ENCODE assay signal across 15 cellular contexts in genomic region chr3:94416768-94417167, GRCh38.
DNase-seq lines count a peak whose midpoint lies in the region; ATAC-seq, FAIRE-seq and TF ChIP-seq lines count a peak whose summit lies in the region.
"Had no signal": no experiment of that assay in that cellular context is flagged by ENCODE, and none has a peak within 500 bp of the region (broad histone marks: within the 10 kb centered on the region; RNA-seq: fewer than 3 reads in every experiment).

No MANE protein-coding gene starts in this region.

- H3K27ac ChIP-seq in astrocyte (ENCODE audit: low read depth, low read length) = no peak overlapping the region
- H3K27ac ChIP-seq in SJCRH30 = no peak overlapping the region
- H3K27ac ChIP-seq in vagina = no peak overlapping the region
- H3K27ac ChIP-seq: BLaER1 treated with 17β-estradiol and CSF1 and Interleukin-3, amounts not matched to agents 10 nM and 100 nM; GM23248 had no signal

- no peak overlapping the region for H2AFZ ChIP-seq in astrocyte (ENCODE audit: low read depth, low read length)
- H2AFZ ChIP-seq: GM23248 had no signal

- no peak overlapping the region for H3K4me3 ChIP-seq in astrocyte (ENCODE audit: insufficient read depth, low read depth, low read length)
- no peak overlapping the region for H3K4me3 ChIP-seq in SJCRH30
- no peak overlapping the region for H3K4me3 ChIP-seq in vagina
- H3K4me3 ChIP-seq: BLaER1 treated with 17β-estradiol and CSF1 and Interleukin-3, amounts not matched to agents 10 nM and 100 nM; GM12878; GM23248 had no signal

- no peaks in the 10 kb centered on the region for H3K27me3 Mint-ChIP-seq in astrocyte (ENCODE audit: low read depth, unreplicated experiment)
- no peaks in the 10 kb centered on the region for H3K27me3 Mint-ChIP-seq in mesothelial cell of epicardium (ENCODE audit: low read depth)
- H3K27me3 Mint-ChIP-seq: CD4-positive, CD25-positive, alpha-beta regulatory T cell had no signal

- no peaks in the 10 kb centered on the region for H3K27me3 ChIP-seq in astrocyte (ENCODE audit: insufficient read depth, low read length)
- H3K27me3 ChIP-seq in SJCRH30 = no peaks in the 10 kb centered on the region
- H3K27me3 ChIP-seq in vagina = no peaks in the 10 kb centered on the region
- H3K27me3 ChIP-seq: BLaER1 treated with 17β-estradiol and CSF1 and Interleukin-3, amounts not matched to agents 10 nM and 100 nM had no signal

- FAIRE-seq in astrocyte (lab: Jason Lieb, UNC) = no peak
- FAIRE-seq: GM12878, GM18507 had no signal

- peak; percentile 45 for DNase-seq in ELR (ENCODE audit: low read depth)
- DNase-seq in LHCN-M2 (ENCODE audit: low read depth) = peak; percentile 62
- DNase-seq in astrocyte (ENCODE audit: low read depth) = peak; percentile 35
- no peak for DNase-seq in mesothelial cell of epicardium (ENCODE audit: low spot score in 2 of 2, unreplicated experiment in 2 of 2)
- DNase-seq in SJCRH30 = no peak
- no peak for DNase-seq in vagina (ENCODE audit: extremely low spot score in 2 of 2)
- DNase-seq: ACHN; CD4-positive, CD25-positive, alpha-beta regulatory T cell; DMS53; GM23248; H7 had no signal

- H3K27ac Mint-ChIP-seq in astrocyte (ENCODE audit: unreplicated experiment) (no peak overlapping the region), mesothelial cell of epicardium (peak overlapping the region; percentile 15)
- H3K27ac Mint-ChIP-seq: CD4-positive, CD25-positive, alpha-beta regulatory T cell had no signal

- intact Hi-C loops in vagina (cut with DNase I) = no loop called here

- H4K20me1 ChIP-seq in astrocyte (ENCODE audit: insufficient read depth, low read length) = no peaks in the 10 kb centered on the region
- H4K20me1 ChIP-seq: BLaER1 treated with 17β-estradiol and CSF1 and Interleukin-3, amounts not matched to agents 10 nM and 100 nM had no signal

- TF ChIP-seq POLR2A in vagina (IDR thresholded peaks at IDR 0.05) = no peak

- H3K4me1 Mint-ChIP-seq in astrocyte (ENCODE audit: low read depth, unreplicated experiment) (peaks cover 23% of the 10 kb centered on the region), mesothelial cell of epicardium (peaks cover 13% of the 10 kb centered on the region)
- H3K4me1 Mint-ChIP-seq: CD4-positive, CD25-positive, alpha-beta regulatory T cell had no signal

- H3K9me3 Mint-ChIP-seq in astrocyte (ENCODE audit: unreplicated experiment) (peaks cover 3% of the 10 kb centered on the region), mesothelial cell of epicardium (peaks cover 24% of the 10 kb centered on the region)

- no peak for ATAC-seq in HG03565 (IDR thresholded peaks at IDR 0.05; ENCODE audit: unreplicated experiment)
- ATAC-seq: GM12878 had no signal

- TF ChIP-seq CTCF in astrocyte (IDR thresholded peaks at IDR 0.05; ENCODE audit: insufficient read depth, low read depth, low read length) (no peak), mesothelial cell of epicardium (IDR thresholded peaks at IDR 0.05; ENCODE audit: unreplicated experiment) (no peak), vagina (IDR thresholded peaks at IDR 0.05) (no peak)

- H3K36me3 Mint-ChIP-seq in astrocyte (ENCODE audit: low read depth, unreplicated experiment) (peaks cover 2% of the 10 kb centered on the region), mesothelial cell of epicardium (no peaks in the 10 kb centered on the region)
- H3K36me3 Mint-ChIP-seq: CD4-positive, CD25-positive, alpha-beta regulatory T cell had no signal

- H3K9me3 ChIP-seq in astrocyte (ENCODE audit: insufficient read depth, low read depth, low read length) (no peaks in the 10 kb centered on the region), SJCRH30 (replicated peaks) (no peaks in the 10 kb centered on the region; the same call in 1 of the 2 replicates), vagina (no peaks in the 10 kb centered on the region)

- H3K4me1 ChIP-seq in astrocyte (ENCODE audit: insufficient read depth, low read length) = peaks cover 9% of the 10 kb centered on the region
- peaks cover 8% of the 10 kb centered on the region for H3K4me1 ChIP-seq in SJCRH30
- H3K4me1 ChIP-seq in vagina = no peaks in the 10 kb centered on the region

- H3K9ac ChIP-seq in astrocyte (ENCODE audit: low read length) = no peak overlapping the region
- H3K9ac ChIP-seq: BLaER1 treated with 17β-estradiol and CSF1 and Interleukin-3, amounts not matched to agents 10 nM and 100 nM; GM23248 had no signal

- H3K4me2 ChIP-seq in astrocyte (ENCODE audit: low read length) = no peak overlapping the region
- H3K4me2 ChIP-seq: BLaER1 treated with 17β-estradiol and CSF1 and Interleukin-3, amounts not matched to agents 10 nM and 100 nM had no signal

- H3K36me3 ChIP-seq in astrocyte (ENCODE audit: insufficient read depth, low read length) = no peaks in the 10 kb centered on the region
- no peaks in the 10 kb centered on the region for H3K36me3 ChIP-seq in SJCRH30
- H3K36me3 ChIP-seq in vagina = no peaks in the 10 kb centered on the region
- H3K36me3 ChIP-seq: BLaER1 treated with 17β-estradiol and CSF1 and Interleukin-3, amounts not matched to agents 10 nM and 100 nM had no signal

- H3K4me3 Mint-ChIP-seq in astrocyte (ENCODE audit: unreplicated experiment) (no peak overlapping the region), mesothelial cell of epicardium (no peak overlapping the region)
- H3K4me3 Mint-ChIP-seq: CD4-positive, CD25-positive, alpha-beta regulatory T cell had no signal

- H3K79me2 ChIP-seq in astrocyte (ENCODE audit: insufficient read depth, low read length) = no peaks in the 10 kb centered on the region

Comparison
In these comparisons a context has a peak if more than half of its experiments do, and no peak if none do; other contexts are left out.
1. DNase-seq: peak in ELR (single experiment), LHCN-M2 (single experiment) and astrocyte (single experiment); none in mesothelial cell of epicardium (0 of 2), SJCRH30 (0 of 2) and vagina (0 of 2).